In the genomic region with DNA sequence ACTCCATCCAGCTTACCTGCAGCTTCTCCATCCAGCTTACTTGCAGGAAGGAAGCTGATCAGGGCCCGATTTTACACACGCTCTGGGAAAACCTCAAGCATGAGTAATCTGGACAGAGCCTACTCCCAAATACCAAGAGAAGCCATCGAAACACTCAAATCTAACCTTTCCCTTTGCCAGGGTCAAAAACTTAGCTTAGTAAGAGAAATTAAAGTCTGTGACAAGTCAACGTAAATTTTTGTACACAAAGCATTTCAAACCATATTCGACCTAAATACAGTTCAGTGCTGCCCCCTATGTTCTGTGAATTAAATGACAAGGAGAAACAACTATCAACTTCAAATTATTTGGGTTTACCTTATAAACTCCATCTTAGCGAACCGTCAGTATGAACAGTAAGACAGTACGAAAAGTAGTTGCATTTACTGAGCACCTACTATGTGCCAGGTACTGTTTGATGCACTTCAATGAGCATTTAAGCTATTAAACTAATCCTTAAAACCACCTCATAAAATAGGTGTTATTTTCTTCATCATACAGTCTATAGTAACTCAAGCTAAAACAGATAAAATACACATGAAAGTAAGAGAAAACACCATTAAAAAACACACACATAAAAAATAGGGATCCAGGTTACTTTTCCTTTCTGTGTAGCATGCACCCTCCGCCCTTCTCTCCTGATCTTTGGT, we compare ENCODE assay signal across 8 cellular contexts. TPM values are rescaled to one million over a fixed set of nuclear protein-coding genes. Genes with fewer than 3 reads are reported as not detected.
DNase-seq lines count a peak whose midpoint lies in the region; ATAC-seq and TF ChIP-seq lines count a peak whose summit lies in the region.

No MANE protein-coding gene starts in this region.

- ATAC-seq in Right ventricle myocardium inferior (no peak), GM21360 (IDR thresholded peaks at IDR 0.05; ENCODE audit: unreplicated experiment) (no peak)

- no peak overlapping the region for H3K27ac ChIP-seq in cardiac muscle cell

- DNase-seq in cardiac muscle cell (ENCODE audit: low read depth in 1 of 2, low spot score in 1 of 2) (peak; percentile 32 to 42), Right ventricle myocardium inferior (ENCODE audit: missing footprints) (no peak), SK-MEL-5 (ENCODE audit: low read depth, low spot score) (peak; percentile 66), foreskin fibroblast (peak; percentile 74 to 80), smooth muscle cell of the brain vasculature (ENCODE audit: low read depth, low spot score) (peak; percentile 47), OCI-M2 (lab: John Stamatoyannopoulos, UW; ENCODE audit: unreplicated experiment) (no peak), GM10248 (ENCODE audit: extremely low spot score) (no peak)

- H3K36me3 ChIP-seq in cardiac muscle cell = peaks cover 48% of the 10 kb centered on the region

- no peak overlapping the region for H3K4me3 ChIP-seq in cardiac muscle cell
- H3K4me3 ChIP-seq in foreskin fibroblast (ENCODE audit: low read depth in 1 of 2, low read length in 2 of 2) = no peak overlapping the region

- TF ChIP-seq CTCF in cardiac muscle cell (IDR thresholded peaks at IDR 0.05; ENCODE audit: low read depth, low read length) (peak; percentile 11), foreskin fibroblast (IDR thresholded peaks at IDR 0.05; ENCODE audit: low read depth, low read length) (no peak), GM10248 (IDR thresholded peaks at IDR 0.05; ENCODE audit: control extremely low read depth, extremely low read depth, low read depth, missing control alignments) (no peak)

- no peaks in the 10 kb centered on the region for H3K27me3 ChIP-seq in cardiac muscle cell

- intact Hi-C loops in Right ventricle myocardium inferior (cut with DNase I) = loop anchor here (5.0 kb wide), 2 partner anchors 158 to 198 kb away; no protein-coding TSS in a partner anchor

- POLR2A ChIA-PET in GM10248 (lab: Yijun Ruan, JAX) = no interaction called here

- CTCF ChIA-PET in GM10248 (lab: Yijun Ruan, JAX) = interaction anchor here (1.4 to 2.9 kb wide), 3 partner anchors 9 to 14 kb away, joined by 3 to 7 read pairs (median 7); no protein-coding TSS in a partner anchor

- H3K9me3 ChIP-seq in cardiac muscle cell (ENCODE audit: low read depth) = no peaks in the 10 kb centered on the region

- in situ Hi-C loops in SK-MEL-5 (cut with HindIII; ENCODE audit: low pct_unique_long_range_greater_than_20kb, low sequenced_read_pairs) = no loop called here

- no peaks in the 10 kb centered on the region for H3K4me1 ChIP-seq in cardiac muscle cell (ENCODE audit: low read depth)

RNA-seq across cellular contexts. Expression of gene ARFGAP3, which starts 36.9 kb away (rescaled TPM):
- total RNA-seq in cardiac muscle cell (26.3 and 30.1 TPM in 2 replicates), Right ventricle myocardium inferior (22.3 TPM)
- 38.2 and 48.6 TPM in 2 replicates for polyA plus RNA-seq in cardiac muscle cell
- 40.1 and 45.1 TPM in 2 replicates for total RNA-seq in SK-MEL-5 (2014; rRNA removed; shearing (Covaris generic))
- polyA plus RNA-seq in SK-MEL-5 (2015; cell fraction: cytosol; rRNA removed) = 31.8 and 44.3 TPM in 2 replicates
- 48.4 and 52.9 TPM in 2 replicates for polyA plus RNA-seq in SK-MEL-5 (2015; cell fraction: nucleus; rRNA removed)

Comparison
In these comparisons a context has a peak if more than half of its experiments do, and no peak if none do; other contexts are left out.
1. DNase-seq: peak in cardiac muscle cell (2 of 2), SK-MEL-5 (single experiment), foreskin fibroblast (2 of 2) and smooth muscle cell of the brain vasculature (single experiment); none in Right ventricle myocardium inferior (single experiment), OCI-M2 (single experiment) and GM10248 (single experiment).